8 cellular contexts compared by ENCODE assay signal in genomic region chr20:13784271-13784892, GRCh38. TPM values are rescaled to one million over a fixed set of nuclear protein-coding genes. Genes with fewer than 3 reads are reported as not detected.
DNase-seq lines count a peak whose midpoint lies in the region; ATAC-seq, FAIRE-seq and TF ChIP-seq lines count a peak whose summit lies in the region.

No MANE protein-coding gene starts in this region.

- H3K9ac ChIP-seq in astrocyte (ENCODE audit: low read length): peak overlapping the region; percentile 93

- DNase-seq in activated T-cell treated with anti-CD3 and anti-CD28 coated beads, Interleukin-2, amount 50 U/mL, for 72 hours: no peak
- DNase-seq in activated T-cell treated with anti-CD3 and anti-CD28 coated beads for 4 hours: no peak
- DNase-seq in astrocyte (ENCODE audit: low read depth): no peak
- DNase-seq in lower lobe of right lung: no peak
- DNase-seq in vagina (ENCODE audit: extremely low spot score in 2 of 2): no peak
- no peak for DNase-seq in stimulated activated naive CD4-positive, alpha-beta T cell (lab: John Stamatoyannopoulos, UW)

- H3K4me3 Mint-ChIP-seq in activated T-cell treated with anti-CD3 and anti-CD28 coated beads, Interleukin-2, amount 50 U/mL, for 72 hours: peak overlapping the region; percentile 92 to 94
- H3K4me3 Mint-ChIP-seq in astrocyte (ENCODE audit: unreplicated experiment): peak overlapping the region; percentile 100

- no peaks in the 10 kb centered on the region for H3K27me3 Mint-ChIP-seq in activated T-cell treated with anti-CD3 and anti-CD28 coated beads, Interleukin-2, amount 50 U/mL, for 72 hours (ENCODE audit: low read depth)
- H3K27me3 Mint-ChIP-seq in astrocyte (ENCODE audit: low read depth, unreplicated experiment): no peaks in the 10 kb centered on the region

- H3K4me1 ChIP-seq in astrocyte (ENCODE audit: insufficient read depth, low read length): peaks cover 11% of the 10 kb centered on the region
- H3K4me1 ChIP-seq in lower lobe of right lung: peaks cover 37% of the 10 kb centered on the region
- peaks cover 34% of the 10 kb centered on the region for H3K4me1 ChIP-seq in vagina

- TF ChIP-seq CTCF in astrocyte (IDR thresholded peaks at IDR 0.05; ENCODE audit: insufficient read depth, low read depth, low read length) (no peak), lower lobe of right lung (IDR thresholded peaks at IDR 0.05) (no peak), vagina (IDR thresholded peaks at IDR 0.05) (no peak)

- peak; percentile 58 for FAIRE-seq in astrocyte (lab: Jason Lieb, UNC)

- H3K4me1 Mint-ChIP-seq in activated T-cell treated with anti-CD3 and anti-CD28 coated beads, Interleukin-2, amount 50 U/mL, for 72 hours (ENCODE audit: low read depth): peaks cover 63% of the 10 kb centered on the region
- H3K4me1 Mint-ChIP-seq in astrocyte (ENCODE audit: low read depth, unreplicated experiment): peaks cover 13% of the 10 kb centered on the region

- H3K4me3 ChIP-seq in astrocyte (ENCODE audit: insufficient read depth, low read depth, low read length) (peak overlapping the region; percentile 99), lower lobe of right lung (peak overlapping the region; percentile 90), vagina (peak overlapping the region; percentile 80 to 84)

- H3K4me2 ChIP-seq in astrocyte (ENCODE audit: low read length): peak overlapping the region; percentile 99

- H3K36me3 ChIP-seq in astrocyte (ENCODE audit: insufficient read depth, low read length) (peaks cover 19% of the 10 kb centered on the region), lower lobe of right lung (peaks cover 30% of the 10 kb centered on the region), vagina (peaks cover 0 to 23% of the 10 kb centered on the region in 2 donors)

- peak; percentile 9 to 13 for ATAC-seq in activated T-cell treated with anti-CD3 and anti-CD28 coated beads, Interleukin-2, amount 50 U/mL, for 72 hours (replicated peaks in 1 of 2)
- ATAC-seq in HG03139 (IDR thresholded peaks at IDR 0.05; ENCODE audit: unreplicated experiment): peak; percentile 3
- ATAC-seq in lower lobe of right lung: peak; percentile 3
- no peak for ATAC-seq in HG02840 (IDR thresholded peaks at IDR 0.05; ENCODE audit: low FRiP score, unreplicated experiment)

- H3K9me3 ChIP-seq in astrocyte (ENCODE audit: insufficient read depth, low read depth, low read length) (no peaks in the 10 kb centered on the region), lower lobe of right lung (no peaks in the 10 kb centered on the region), vagina (no peaks in the 10 kb centered on the region)

- no peaks in the 10 kb centered on the region for H3K9me3 Mint-ChIP-seq in activated T-cell treated with anti-CD3 and anti-CD28 coated beads, Interleukin-2, amount 50 U/mL, for 72 hours
- H3K9me3 Mint-ChIP-seq in astrocyte (ENCODE audit: unreplicated experiment): peaks cover 1% of the 10 kb centered on the region

- H3K36me3 Mint-ChIP-seq in activated T-cell treated with anti-CD3 and anti-CD28 coated beads, Interleukin-2, amount 50 U/mL, for 72 hours (ENCODE audit: insufficient read depth in 2 of 2): peaks cover 8 to 22% of the 10 kb centered on the region in 2 donors
- H3K36me3 Mint-ChIP-seq in astrocyte (ENCODE audit: low read depth, unreplicated experiment): no peaks in the 10 kb centered on the region

- peak overlapping the region; percentile 98 for H2AFZ ChIP-seq in astrocyte (ENCODE audit: low read depth, low read length)

- peaks cover 21% of the 10 kb centered on the region for H4K20me1 ChIP-seq in astrocyte (ENCODE audit: insufficient read depth, low read length)

- intact Hi-C loops in lower lobe of right lung (cut with DNase I): no loop called here
- intact Hi-C loops in vagina (cut with DNase I): no loop called here

- no peak for TF ChIP-seq POLR2A in vagina (IDR thresholded peaks at IDR 0.05)

- H3K27ac ChIP-seq in astrocyte (ENCODE audit: low read depth, low read length) (peak overlapping the region; percentile 84), lower lobe of right lung (peak overlapping the region; percentile 94), vagina (peak overlapping the region; percentile 83)

- H3K79me2 ChIP-seq in astrocyte (ENCODE audit: insufficient read depth, low read length): peaks cover 77% of the 10 kb centered on the region

- H3K27me3 ChIP-seq in astrocyte (ENCODE audit: insufficient read depth, low read length): no peaks in the 10 kb centered on the region
- no peaks in the 10 kb centered on the region for H3K27me3 ChIP-seq in lower lobe of right lung (ENCODE audit: low read depth)
- no peaks in the 10 kb centered on the region for H3K27me3 ChIP-seq in vagina

- peak overlapping the region; percentile 89 for H3K27ac Mint-ChIP-seq in activated T-cell treated with anti-CD3 and anti-CD28 coated beads, Interleukin-2, amount 50 U/mL, for 72 hours
- H3K27ac Mint-ChIP-seq in astrocyte (ENCODE audit: unreplicated experiment): peak overlapping the region; percentile 95

RNA-seq across cellular contexts. Expression of gene ESF1, which starts 0.3 kb away (rescaled TPM):
- total RNA-seq in activated T-cell treated with anti-CD3 and anti-CD28 coated beads, Interleukin-2, amount 50 U/mL, for 72 hours: 10 to 100 TPM; 12.2 to 13.2 TPM
- total RNA-seq in astrocyte (13.9 and 14.0 TPM in 2 replicates), lower lobe of right lung (12.4 TPM), vagina (14.0 TPM)

RNA-seq across cellular contexts. Expression of gene NDUFAF5, which starts 0.4 kb away (rescaled TPM):
- total RNA-seq in activated T-cell treated with anti-CD3 and anti-CD28 coated beads, Interleukin-2, amount 50 U/mL, for 72 hours: 10 to 100 TPM; 30.4 to 32.9 TPM
- 27.3 and 31.6 TPM in 2 replicates for total RNA-seq in astrocyte
- total RNA-seq in lower lobe of right lung: 14.1 TPM
- 11.3 TPM for total RNA-seq in vagina
